In genomic region chr1:100188617-100189016, GRCh38 we compare ENCODE assay signal across 7 cellular contexts. TPM values are rescaled to one million over a fixed set of nuclear protein-coding genes. Genes with fewer than 3 reads are reported as not detected.
DNase-seq lines count a peak whose midpoint lies in the region; ATAC-seq, FAIRE-seq and TF ChIP-seq lines count a peak whose summit lies in the region.

No MANE protein-coding gene starts in this region.

- no peaks in the 10 kb centered on the region for H3K27me3 ChIP-seq in sigmoid colon

- peak; percentile 93 for DNase-seq in NCI-H2029 treated with DMSO at 0.1 percent for 48 hours (lab: John Stamatoyannopoulos, UW)
- DNase-seq in sigmoid colon = peak; percentile 67
- no peak for DNase-seq in activated T-helper 1 cell treated with anti-CD3 and anti-CD28 coated beads, Interleukin-12 subunit alpha, Interleukin-12 subunit beta, Interleukin-2, Interleukin-4 antibody, amounts not matched to agents 30 ng/mL and 10 ng/mL and 1 ng/mL, durations not matched to agents 14 hours and 24 hours and 36 hours (ENCODE audit: low spot score)
- DNase-seq in glutamatergic neuron = no peak
- DNase-seq in OCI-M1 (lab: John Stamatoyannopoulos, UW) = no peak

- peaks cover 8% of the 10 kb centered on the region for H3K36me3 Mint-ChIP-seq in activated T-helper 1 cell treated with anti-CD3 and anti-CD28 coated beads, Interleukin-12 subunit alpha, Interleukin-12 subunit beta, Interleukin-2, Interleukin-4 antibody, amounts not matched to agents 30 ng/mL and 10 ng/mL and 1 ng/mL, durations not matched to agents 14 hours and 24 hours and 36 hours (ENCODE audit: low read depth)
- H3K36me3 Mint-ChIP-seq in glutamatergic neuron (ENCODE audit: unreplicated experiment) = no peaks in the 10 kb centered on the region

- intact Hi-C loops in sigmoid colon (cut with DNase I) = loop anchor here (10.0 kb wide), 1 partner anchor 54 kb away; the partner anchor contains the start of genes SASS6 and TRMT13
- intact Hi-C loops in activated T-helper 1 cell treated with anti-CD3 and anti-CD28 coated beads, Interleukin-12 subunit alpha, Interleukin-12 subunit beta, Interleukin-2, Interleukin-4 antibody, amounts not matched to agents 30 ng/mL and 10 ng/mL and 1 ng/mL, durations not matched to agents 14 hours and 24 hours and 36 hours (cut with micrococcal nuclease) = no loop called here

- H3K27ac ChIP-seq in sigmoid colon = peak overlapping the region in 3 of 4 donors; percentile 68 to 77 (median 72)

- H3K9me3 Mint-ChIP-seq in activated T-helper 1 cell treated with anti-CD3 and anti-CD28 coated beads, Interleukin-12 subunit alpha, Interleukin-12 subunit beta, Interleukin-2, Interleukin-4 antibody, amounts not matched to agents 30 ng/mL and 10 ng/mL and 1 ng/mL, durations not matched to agents 14 hours and 24 hours and 36 hours = no peaks in the 10 kb centered on the region
- H3K9me3 Mint-ChIP-seq in glutamatergic neuron (ENCODE audit: unreplicated experiment) = no peaks in the 10 kb centered on the region

- H3K4me3 Mint-ChIP-seq in activated T-helper 1 cell treated with anti-CD3 and anti-CD28 coated beads, Interleukin-12 subunit alpha, Interleukin-12 subunit beta, Interleukin-2, Interleukin-4 antibody, amounts not matched to agents 30 ng/mL and 10 ng/mL and 1 ng/mL, durations not matched to agents 14 hours and 24 hours and 36 hours = no peak overlapping the region
- H3K4me3 Mint-ChIP-seq in glutamatergic neuron (ENCODE audit: unreplicated experiment) = no peak overlapping the region

- WGBS in sigmoid colon, 2 donors = 73 to 77% methylated on average over 3 of the region's 3 CpGs

- TF ChIP-seq CTCF in sigmoid colon (IDR thresholded peaks at IDR 0.05) (no peak), glutamatergic neuron (IDR thresholded peaks at IDR 0.05; ENCODE audit: partially characterized antibody, unreplicated experiment) (no peak)

- TF ChIP-seq POLR2A in sigmoid colon (IDR thresholded peaks at IDR 0.05) = no peak

- ATAC-seq in GM19395 (IDR thresholded peaks at IDR 0.05; ENCODE audit: unreplicated experiment) = peak; percentile 59

- no peak overlapping the region for H3K4me3 ChIP-seq in sigmoid colon

- peaks cover 0 to 29% (median 22%) of the 10 kb centered on the region in 4 donors for H3K4me1 ChIP-seq in sigmoid colon

- no peaks in the 10 kb centered on the region for H3K27me3 Mint-ChIP-seq in activated T-helper 1 cell treated with anti-CD3 and anti-CD28 coated beads, Interleukin-12 subunit alpha, Interleukin-12 subunit beta, Interleukin-2, Interleukin-4 antibody, amounts not matched to agents 30 ng/mL and 10 ng/mL and 1 ng/mL, durations not matched to agents 14 hours and 24 hours and 36 hours (ENCODE audit: insufficient read depth)
- H3K27me3 Mint-ChIP-seq in glutamatergic neuron (ENCODE audit: unreplicated experiment) = no peaks in the 10 kb centered on the region

- FAIRE-seq in endometrium (lab: Jason Lieb, UNC) = peak; percentile 23

- H3K9me3 ChIP-seq in sigmoid colon = no peaks in the 10 kb centered on the region

- no peak overlapping the region for H3K27ac Mint-ChIP-seq in activated T-helper 1 cell treated with anti-CD3 and anti-CD28 coated beads, Interleukin-12 subunit alpha, Interleukin-12 subunit beta, Interleukin-2, Interleukin-4 antibody, amounts not matched to agents 30 ng/mL and 10 ng/mL and 1 ng/mL, durations not matched to agents 14 hours and 24 hours and 36 hours
- H3K27ac Mint-ChIP-seq in glutamatergic neuron (ENCODE audit: unreplicated experiment) = no peak overlapping the region

- no peak for TF ChIP-seq EP300 in sigmoid colon (IDR thresholded peaks at IDR 0.05)

- no peaks in the 10 kb centered on the region for H3K4me1 Mint-ChIP-seq in activated T-helper 1 cell treated with anti-CD3 and anti-CD28 coated beads, Interleukin-12 subunit alpha, Interleukin-12 subunit beta, Interleukin-2, Interleukin-4 antibody, amounts not matched to agents 30 ng/mL and 10 ng/mL and 1 ng/mL, durations not matched to agents 14 hours and 24 hours and 36 hours (ENCODE audit: low read depth)
- H3K4me1 Mint-ChIP-seq in glutamatergic neuron (ENCODE audit: low read depth, unreplicated experiment) = no peaks in the 10 kb centered on the region

- H3K36me3 ChIP-seq in sigmoid colon = no peaks in the 10 kb centered on the region

RNA-seq across cellular contexts. Expression of gene LRRC39, which starts 10.6 kb away (rescaled TPM):
- 1 to 10 TPM in 3 of 4 donors, under 1 TPM in 1; 0.95 to 4.2 (median 2.1) TPM for total RNA-seq in sigmoid colon
- under 1 TPM in 1 of 3 donors, not detected in 2; 0.52 TPM for polyA plus RNA-seq in sigmoid colon
- 0.36 and 1.0 TPM in 2 replicates for total RNA-seq in activated T-helper 1 cell treated with anti-CD3 and anti-CD28 coated beads, Interleukin-12 subunit alpha, Interleukin-12 subunit beta, Interleukin-2, Interleukin-4 antibody, amounts not matched to agents 30 ng/mL and 10 ng/mL and 1 ng/mL, durations not matched to agents 14 hours and 24 hours and 36 hours
- 2.1 TPM for total RNA-seq in glutamatergic neuron (ENCODE audit: unreplicated experiment)

RNA-seq across cellular contexts. Expression of gene TRMT13, which starts 55.7 kb away (rescaled TPM):
- 10 to 100 TPM; 17.4 to 26.4 (median 24.8) TPM for total RNA-seq in sigmoid colon
- 1 to 10 TPM; 2.4 to 9.0 (median 3.2) TPM for polyA plus RNA-seq in sigmoid colon
- total RNA-seq in activated T-helper 1 cell treated with anti-CD3 and anti-CD28 coated beads, Interleukin-12 subunit alpha, Interleukin-12 subunit beta, Interleukin-2, Interleukin-4 antibody, amounts not matched to agents 30 ng/mL and 10 ng/mL and 1 ng/mL, durations not matched to agents 14 hours and 24 hours and 36 hours = 21.8 and 25.0 TPM in 2 replicates
- 11.4 TPM for total RNA-seq in glutamatergic neuron (ENCODE audit: unreplicated experiment)

RNA-seq across cellular contexts. Expression of gene SASS6, which starts 55.9 kb away (rescaled TPM):
- total RNA-seq in sigmoid colon (1 to 10 TPM; 2.7 to 7.1 (median 4.9) TPM), glutamatergic neuron (ENCODE audit: unreplicated experiment) (4.0 TPM)
- polyA plus RNA-seq in sigmoid colon = 1 to 10 TPM in 2 of 3 donors, under 1 TPM in 1; 0.92 to 2.6 (median 1.2) TPM
- total RNA-seq in activated T-helper 1 cell treated with anti-CD3 and anti-CD28 coated beads, Interleukin-12 subunit alpha, Interleukin-12 subunit beta, Interleukin-2, Interleukin-4 antibody, amounts not matched to agents 30 ng/mL and 10 ng/mL and 1 ng/mL, durations not matched to agents 14 hours and 24 hours and 36 hours = 16.4 and 16.7 TPM in 2 replicates

Comparison
In these comparisons a context has a peak if more than half of its experiments do, and no peak if none do; other contexts are left out.
1. DNase-seq: peak in NCI-H2029 treated with DMSO at 0.1 percent for 48 hours (single experiment) and sigmoid colon (single experiment); none in activated T-helper 1 cell treated with anti-CD3 and anti-CD28 coated beads, Interleukin-12 subunit alpha, Interleukin-12 subunit beta, Interleukin-2, Interleukin-4 antibody, amounts not matched to agents 30 ng/mL and 10 ng/mL and 1 ng/mL, durations not matched to agents 14 hours and 24 hours and 36 hours (single experiment), glutamatergic neuron (single experiment) and OCI-M1 (single experiment).